ENCODE assay signal across 22 cellular contexts in genomic region chr4:171962110-171962509, GRCh38.
DNase-seq lines count a peak whose midpoint lies in the region; ATAC-seq, FAIRE-seq and TF ChIP-seq lines count a peak whose summit lies in the region.
"Had no signal": no experiment of that assay in that cellular context is flagged by ENCODE, and none has a peak within 500 bp of the region (broad histone marks: within the 10 kb centered on the region; RNA-seq: fewer than 3 reads in every experiment).

No MANE protein-coding gene starts in this region.

- peaks cover 12% of the 10 kb centered on the region; the same call in 2 of the 3 replicates for H3K4me1 Mint-ChIP-seq in GM23338
- no peaks in the 10 kb centered on the region for H3K4me1 Mint-ChIP-seq in stimulated activated effector memory CD8-positive, alpha-beta T cell treated with anti-CD3 and anti-CD28 coated beads, Interleukin-12 subunit alpha, Interleukin-12 subunit beta, amount 100 ng/mL, for 72 hours
- H3K4me1 Mint-ChIP-seq: B cell had no signal

- H3K27ac Mint-ChIP-seq in GM23338: no peak overlapping the region
- H3K27ac Mint-ChIP-seq in stimulated activated effector memory CD8-positive, alpha-beta T cell treated with anti-CD3 and anti-CD28 coated beads, Interleukin-12 subunit alpha, Interleukin-12 subunit beta, amount 100 ng/mL, for 72 hours: no peak overlapping the region
- H3K27ac Mint-ChIP-seq: B cell; CD4-positive, alpha-beta T cell; CD8-positive, alpha-beta T cell had no signal

- H3K4me3 ChIP-seq in GM23338: no peak overlapping the region
- no peak overlapping the region for H3K4me3 ChIP-seq in K562
- no peak overlapping the region for H3K4me3 ChIP-seq in mesendoderm (ENCODE audit: low read length)
- H3K4me3 ChIP-seq: A549; BLaER1 treated with 17β-estradiol and CSF1 and Interleukin-3, amounts not matched to agents 10 nM and 100 nM had no signal

- TF ChIP-seq POLR2A in K562 (conservative IDR thresholded peaks at IDR 0.05): no peak

- peaks cover 11% of the 10 kb centered on the region; the same call in 1 of the 2 replicates for H3K9me2 ChIP-seq in GM23338 (ENCODE audit: insufficient read depth)

- no peak overlapping the region for H2BK120ac ChIP-seq in mesendoderm (ENCODE audit: low read depth, low read length)

- H3K27me3 Mint-ChIP-seq in GM23338 (ENCODE audit: insufficient read depth, low read depth, poor library complexity): no peaks in the 10 kb centered on the region
- H3K27me3 Mint-ChIP-seq: B cell; CD4-positive, alpha-beta T cell had no signal

- no peak overlapping the region for H3K9ac ChIP-seq in K562 (ENCODE audit: insufficient read depth in 1 of 2, low read depth in 2 of 2, low read length in 2 of 2)
- no peak overlapping the region for H3K9ac ChIP-seq in mesendoderm (ENCODE audit: low read length)
- H3K9ac ChIP-seq: BLaER1 treated with 17β-estradiol and CSF1 and Interleukin-3, amounts not matched to agents 10 nM and 100 nM had no signal

- H3K79me1 ChIP-seq in mesendoderm (ENCODE audit: low read length): no peaks in the 10 kb centered on the region

- H3K9me3 ChIP-seq in K562 (replicated peaks; ENCODE audit: control insufficient read depth, insufficient read depth, low read depth, low read length): no peaks in the 10 kb centered on the region
- H3K9me3 ChIP-seq: A549; BLaER1 treated with 17β-estradiol and CSF1 and Interleukin-3, amounts not matched to agents 10 nM and 100 nM; Caco-2 had no signal

- in situ Hi-C loops in K562 (cut with MboI): no loop called here

- intact Hi-C loops in K562 (cut with micrococcal nuclease): no loop called here
- intact Hi-C loops in posterior vena cava (cut with DNase I): no loop called here

- TF ChIP-seq RAD21 in K562 (CRISPR knock-in tag; conservative IDR thresholded peaks at IDR 0.05 in 1 of 2, IDR thresholded peaks at IDR 0.05 in 1 of 2): no peak

- H3K27ac ChIP-seq in GM23338 (ENCODE audit: low read depth): no peak overlapping the region
- no peak overlapping the region for H3K27ac ChIP-seq in K562 (ENCODE audit: extremely low read depth, low read depth, low read length)
- H3K27ac ChIP-seq in mesendoderm (ENCODE audit: low read depth, low read length): no peak overlapping the region
- H3K27ac ChIP-seq: 22Rv1; A549; BLaER1 treated with 17β-estradiol and CSF1 and Interleukin-3, amounts not matched to agents 10 nM and 100 nM; C4-2B had no signal

- no peak for ATAC-seq in GM23338
- no peak for ATAC-seq in K562
- ATAC-seq in HG02981 (IDR thresholded peaks at IDR 0.05; ENCODE audit: unreplicated experiment): no peak
- ATAC-seq in stimulated activated effector memory CD8-positive, alpha-beta T cell treated with anti-CD3 and anti-CD28 coated beads, Interleukin-12 subunit alpha, Interleukin-12 subunit beta, amount 100 ng/mL, for 72 hours: no peak
- ATAC-seq: A549; CD8-positive, alpha-beta T cell had no signal

- H3K4me2 ChIP-seq in GM23338 (no peak overlapping the region), K562 (ENCODE audit: insufficient read depth, low read length) (no peak overlapping the region; the same call in 1 of the 2 replicates), mesendoderm (ENCODE audit: low read length) (no peak overlapping the region)
- H3K4me2 ChIP-seq: A549; BLaER1 treated with 17β-estradiol and CSF1 and Interleukin-3, amounts not matched to agents 10 nM and 100 nM had no signal

- no peaks in the 10 kb centered on the region for H3K36me3 Mint-ChIP-seq in GM23338 (ENCODE audit: low read depth)
- H3K36me3 Mint-ChIP-seq in stimulated activated effector memory CD8-positive, alpha-beta T cell treated with anti-CD3 and anti-CD28 coated beads, Interleukin-12 subunit alpha, Interleukin-12 subunit beta, amount 100 ng/mL, for 72 hours: no peaks in the 10 kb centered on the region
- H3K36me3 Mint-ChIP-seq: CD8-positive, alpha-beta T cell had no signal

- CTCF ChIA-PET in K562 (lab: Yijun Ruan, JAX; ENCODE audit: low intra/inter-chr PET ratio): no interaction called here

- H3K9me3 Mint-ChIP-seq in GM23338: no peaks in the 10 kb centered on the region
- H3K9me3 Mint-ChIP-seq in stimulated activated effector memory CD8-positive, alpha-beta T cell treated with anti-CD3 and anti-CD28 coated beads, Interleukin-12 subunit alpha, Interleukin-12 subunit beta, amount 100 ng/mL, for 72 hours: peaks cover 9% of the 10 kb centered on the region
- H3K9me3 Mint-ChIP-seq: CD8-positive, alpha-beta T cell had no signal

- POLR2A ChIA-PET in K562 (lab: Yijun Ruan, JAX): no interaction called here

- no peaks in the 10 kb centered on the region for H3K79me2 ChIP-seq in GM23338 (replicated peaks; ENCODE audit: insufficient read depth)
- H3K79me2 ChIP-seq in K562 (ENCODE audit: control insufficient read depth, insufficient read depth, low read length): no peaks in the 10 kb centered on the region
- H3K79me2 ChIP-seq in mesendoderm (ENCODE audit: control insufficient read depth, insufficient read depth, low read length): no peaks in the 10 kb centered on the region

- peaks cover 8% of the 10 kb centered on the region; the same call in 1 of the 2 replicates for H3K4me1 ChIP-seq in GM23338 (ENCODE audit: insufficient read depth)
- H3K4me1 ChIP-seq in K562 (replicated peaks in 1 of 2; ENCODE audit: control insufficient read depth in 2 of 2, insufficient read depth in 2 of 2, low read length in 2 of 2): no peaks in the 10 kb centered on the region
- H3K4me1 ChIP-seq in mesendoderm (ENCODE audit: control insufficient read depth, low read depth, low read length): no peaks in the 10 kb centered on the region
- H3K4me1 ChIP-seq: A549; BLaER1 treated with 17β-estradiol and CSF1 and Interleukin-3, amounts not matched to agents 10 nM and 100 nM had no signal

- no peak overlapping the region for H3K4me3 Mint-ChIP-seq in GM23338
- no peak overlapping the region for H3K4me3 Mint-ChIP-seq in stimulated activated effector memory CD8-positive, alpha-beta T cell treated with anti-CD3 and anti-CD28 coated beads, Interleukin-12 subunit alpha, Interleukin-12 subunit beta, amount 100 ng/mL, for 72 hours
- H3K4me3 Mint-ChIP-seq: B cell; CD4-positive, alpha-beta T cell; CD8-positive, alpha-beta T cell had no signal

- H2BK5ac ChIP-seq in mesendoderm (ENCODE audit: low read length): no peak overlapping the region

- H3K23ac ChIP-seq in mesendoderm (ENCODE audit: low read length): no peak overlapping the region

- no peak overlapping the region for H2AK5ac ChIP-seq in mesendoderm (ENCODE audit: low read length)

- H4K20me1 ChIP-seq in GM23338 (replicated peaks; ENCODE audit: insufficient read depth): no peaks in the 10 kb centered on the region
- H4K20me1 ChIP-seq in K562 (replicated peaks; ENCODE audit: control insufficient read depth, insufficient read depth, low read length): no peaks in the 10 kb centered on the region
- H4K20me1 ChIP-seq: BLaER1 treated with 17β-estradiol and CSF1 and Interleukin-3, amounts not matched to agents 10 nM and 100 nM had no signal

- no peak for FAIRE-seq in K562 (lab: Jason Lieb, UNC)
- FAIRE-seq: A549, D721Med, G401.6, GM12891, GM19239 had no signal

- TF ChIP-seq EP300 in K562 (IDR thresholded peaks at IDR 0.05; ENCODE audit: low read length): no peak

- BruUV-seq in K562 (replicated peaks; lab: Mats Ljungman, UMichigan): no TSS peak

- H3K36me3 ChIP-seq in GM23338 (ENCODE audit: insufficient read depth): no peaks in the 10 kb centered on the region
- H3K36me3 ChIP-seq in K562 (ENCODE audit: control insufficient read depth, insufficient read depth, low read length): no peaks in the 10 kb centered on the region
- no peaks in the 10 kb centered on the region for H3K36me3 ChIP-seq in mesendoderm (ENCODE audit: control insufficient read depth, insufficient read depth, low read length)
- H3K36me3 ChIP-seq: BLaER1 treated with 17β-estradiol and CSF1 and Interleukin-3, amounts not matched to agents 10 nM and 100 nM had no signal

- no peak overlapping the region for H3K56ac ChIP-seq in mesendoderm (ENCODE audit: low read length)

- DNase-seq in GM23338 (ENCODE audit: low spot score) (no peak), K562 (ENCODE audit: extremely low read depth in 1 of 4, low spot score in 3 of 4) (no peak), mesendoderm (peak; percentile 47), posterior vena cava (ENCODE audit: low spot score) (no peak)
- no peak for DNase-seq in stimulated activated effector memory CD8-positive, alpha-beta T cell treated with anti-CD3 and anti-CD28 coated beads, Interleukin-12 subunit alpha, Interleukin-12 subunit beta, amount 100 ng/mL, for 72 hours (ENCODE audit: low spot score in 2 of 2)
- DNase-seq: AML-193; Caco-2; Calu3; CD4-positive, alpha-beta T cell; CD8-positive, alpha-beta T cell; DMS79 treated with DMSO at 0.1 percent for 48 hours; GF-D8 had no signal

- TF ChIP-seq CTCF in GM23338 (conservative IDR thresholded peaks at IDR 0.05; ENCODE audit: low read depth in 2 of 2) (no peak), K562 (IDR thresholded peaks at IDR 0.05 in 2 of 3, conservative IDR thresholded peaks at IDR 0.05 in 1 of 3; ENCODE audit: insufficient read depth in 2 of 3, low read depth in 1 of 3, low read length in 3 of 3) (no peak)

- no peak overlapping the region for H3K18ac ChIP-seq in mesendoderm (ENCODE audit: low read length)

- H3F3A ChIP-seq in GM23338 (replicated peaks; ENCODE audit: low read depth): no peaks in the 10 kb centered on the region

- 1% methylated on average over 5 of the region's 5 CpGs for WGBS in K562 (ENCODE audit: insufficient coverage, low coverage, missing lambda C conversion rate)
- no CpG with 5 or more reads among the region's 5 CpGs for WGBS in mesendoderm (ENCODE audit: extremely low coverage, insufficient coverage, low lambda C conversion rate)

- H2AFZ ChIP-seq in GM23338: peak overlapping the region; percentile 8; the same call in 1 of the 2 replicates
- H2AFZ ChIP-seq in K562 (ENCODE audit: low read depth, low read length): 0 out of 2 replicates have a peak overlapping the region, but pooled peaks have one; percentile 4

- no peaks in the 10 kb centered on the region for H3K27me3 ChIP-seq in GM23338 (ENCODE audit: insufficient read depth)
- H3K27me3 ChIP-seq in K562 (ENCODE audit: control insufficient read depth in 2 of 2, insufficient read depth in 2 of 2, low read length in 2 of 2): no peaks in the 10 kb centered on the region
- H3K27me3 ChIP-seq in mesendoderm (ENCODE audit: insufficient read depth, low read length, poor library complexity): no peaks in the 10 kb centered on the region
- H3K27me3 ChIP-seq: BLaER1 treated with 17β-estradiol and CSF1 and Interleukin-3, amounts not matched to agents 10 nM and 100 nM had no signal

- no peak overlapping the region for H2BK15ac ChIP-seq in mesendoderm (replicated peaks; ENCODE audit: low read depth)

- no peak overlapping the region for H4K8ac ChIP-seq in mesendoderm (ENCODE audit: low read depth, low read length)

- no peak overlapping the region for H4K5ac ChIP-seq in mesendoderm (ENCODE audit: low read length)

- H3K9me1 ChIP-seq in K562 (ENCODE audit: control insufficient read depth, insufficient read depth, low read length): no peaks in the 10 kb centered on the region

- H3K4ac ChIP-seq in mesendoderm (ENCODE audit: low read depth, low read length): no peak overlapping the region
